9 cellular contexts compared by ENCODE assay signal in the genomic region with DNA sequence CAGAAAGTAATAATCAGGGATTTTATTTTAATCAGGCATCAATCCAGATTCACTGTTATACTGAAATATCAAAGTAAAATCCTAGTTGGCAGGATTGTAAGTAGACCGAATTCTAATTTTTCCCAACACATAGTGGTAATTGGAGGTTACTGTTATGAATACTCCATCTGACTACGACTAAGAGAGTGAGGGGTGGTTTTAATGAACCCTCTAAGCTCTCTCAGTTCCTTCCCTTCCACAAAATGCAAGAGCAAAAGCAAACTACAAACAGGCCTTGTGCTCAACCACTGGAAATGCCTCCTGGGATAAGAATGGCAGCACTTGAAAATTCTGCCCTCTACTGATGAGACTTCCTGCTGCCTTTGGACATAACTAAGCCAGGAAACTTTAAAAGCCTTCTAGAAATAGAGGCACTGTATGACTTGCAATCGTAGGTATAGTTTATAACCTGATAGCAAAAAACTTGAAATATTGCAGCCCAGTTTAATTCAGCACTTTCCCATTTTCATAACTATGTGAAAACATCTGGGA.
DNase-seq lines count a peak whose midpoint lies in the region; ATAC-seq, FAIRE-seq and TF ChIP-seq lines count a peak whose summit lies in the region.
"Had no signal": no experiment of that assay in that cellular context is flagged by ENCODE, and none has a peak within 500 bp of the region (broad histone marks: within the 10 kb centered on the region; RNA-seq: fewer than 3 reads in every experiment).

No MANE protein-coding gene starts in this region.

- DNase-seq in GM12865 (ENCODE audit: low read depth) (peak; percentile 23), H1 (ENCODE audit: low read depth in 1 of 2, low spot score in 2 of 2) (peak in 1 of 2 experiments; percentile 9), neuronal stem cell (ENCODE audit: low spot score) (peak; percentile 17)
- no peak for DNase-seq in activated naive CD4-positive, alpha-beta T cell treated with anti-CD3 and anti-CD28 coated beads, Interleukin-2, amount 10 ng/mL, durations not matched to agents 7 days and 5 days
- DNase-seq in central memory CD4-positive, alpha-beta T cell, result no peak

- H3K4me3 Mint-ChIP-seq in activated naive CD4-positive, alpha-beta T cell treated with anti-CD3 and anti-CD28 coated beads, Interleukin-2, amount 10 ng/mL, durations not matched to agents 7 days and 5 days, result no peak overlapping the region
- H3K4me3 Mint-ChIP-seq: activated naive CD4-positive, alpha-beta T cell treated with anti-CD3 and anti-CD28 coated beads, Interleukin-2, amount 50 U/mL, for 24 hours had no signal

- no peak overlapping the region for H3K23ac ChIP-seq in H1 (ENCODE audit: insufficient read length)
- H3K23ac ChIP-seq in neuronal stem cell (ENCODE audit: low read depth, low read length, poor library complexity), result no peak overlapping the region

- no peaks in the 10 kb centered on the region for H3K9me2 ChIP-seq in Loucy (replicated peaks; ENCODE audit: low read depth, low read length)

- no peak overlapping the region for H3K4me2 ChIP-seq in Loucy (ENCODE audit: low read depth, low read length, poor library complexity, severe bottlenecking)
- no peak overlapping the region for H3K4me2 ChIP-seq in H1 (ENCODE audit: insufficient read depth in 1 of 2, low read depth in 2 of 2, low read length in 2 of 2)
- no peak overlapping the region for H3K4me2 ChIP-seq in neuronal stem cell (ENCODE audit: insufficient read depth, low read length, poor library complexity, severe bottlenecking)

- no peaks in the 10 kb centered on the region for H3K36me3 ChIP-seq in Loucy (ENCODE audit: insufficient read depth, low read length)
- H3K36me3 ChIP-seq in H1 (ENCODE audit: control insufficient read depth in 2 of 4, insufficient read depth in 4 of 4, low read length in 3 of 4), result no peaks in the 10 kb centered on the region
- H3K36me3 ChIP-seq in neuronal stem cell (replicated peaks in 1 of 2; ENCODE audit: control insufficient read depth in 2 of 2, insufficient read depth in 2 of 2, low read length in 2 of 2), result no peaks in the 10 kb centered on the region

- no peak overlapping the region for H3K27ac ChIP-seq in H1 (ENCODE audit: low read depth, low read length)
- no peak overlapping the region for H3K27ac ChIP-seq in neuronal stem cell (replicated peaks; ENCODE audit: low read length)

- no peak for TF ChIP-seq EP300 in H1 (IDR thresholded peaks at IDR 0.05; ENCODE audit: borderline replicate concordance in 1 of 2, low read depth in 2 of 2, low read length in 2 of 2)

- H3K36me3 Mint-ChIP-seq in activated naive CD4-positive, alpha-beta T cell treated with anti-CD3 and anti-CD28 coated beads, Interleukin-2, amount 10 ng/mL, durations not matched to agents 7 days and 5 days, result peaks cover 11% of the 10 kb centered on the region

- no peaks in the 10 kb centered on the region for H3K27me3 Mint-ChIP-seq in activated naive CD4-positive, alpha-beta T cell treated with anti-CD3 and anti-CD28 coated beads, Interleukin-2, amount 10 ng/mL, durations not matched to agents 7 days and 5 days
- H3K27me3 Mint-ChIP-seq: activated naive CD4-positive, alpha-beta T cell treated with anti-CD3 and anti-CD28 coated beads, Interleukin-2, amount 50 U/mL, for 24 hours had no signal

- POLR2A ChIA-PET in H1 (lab: Charles Lee; ENCODE audit: partially characterized antibody), result no interaction called here

- no peaks in the 10 kb centered on the region for H3K9me3 Mint-ChIP-seq in activated naive CD4-positive, alpha-beta T cell treated with anti-CD3 and anti-CD28 coated beads, Interleukin-2, amount 10 ng/mL, durations not matched to agents 7 days and 5 days
- H3K9me3 Mint-ChIP-seq: activated naive CD4-positive, alpha-beta T cell treated with anti-CD3 and anti-CD28 coated beads, Interleukin-2, amount 50 U/mL, for 24 hours had no signal

- 75% methylated on average over 3 of the region's 3 CpGs; no CpG with 5 or more reads in 1 of the 2 experiments for WGBS in H1 (ENCODE audit: extremely low coverage in 1 of 2, insufficient coverage in 1 of 2, insufficient read length in 1 of 2, insufficient replicate concordance in 2 of 2, low coverage in 1 of 2, low lambda C conversion rate in 2 of 2, missing lambda C conversion rate in 1 of 2), 2 experiments
- no CpG with 5 or more reads among the region's 3 CpGs for WGBS in neuronal stem cell (ENCODE audit: extremely low coverage in 2 of 2, insufficient read length in 2 of 2, insufficient replicate concordance in 1 of 2), 2 donors

- no peak overlapping the region for H4K91ac ChIP-seq in H1 (replicated peaks; ENCODE audit: insufficient read length, low read length)
- no peak overlapping the region for H4K91ac ChIP-seq in neuronal stem cell (ENCODE audit: low read depth, low read length, poor library complexity)

- H4K8ac ChIP-seq in H1 (ENCODE audit: extremely low read depth, insufficient read depth, low read length) (no peak overlapping the region), neuronal stem cell (ENCODE audit: low read depth, low read length) (no peak overlapping the region)

- H3K4ac ChIP-seq in H1 (replicated peaks; ENCODE audit: insufficient read length, low read depth, low read length) (no peak overlapping the region), neuronal stem cell (ENCODE audit: low read length) (no peak overlapping the region)

- CTCF ChIA-PET in H1 (lab: Charles Lee; ENCODE audit: partially characterized antibody), result interaction anchor here (0.7 to 1.0 kb wide), 2 partner anchors 68 to 808 kb away, joined by 3 to 4 read pairs; no protein-coding TSS in a partner anchor
- CTCF ChIA-PET in activated naive CD4-positive, alpha-beta T cell treated with anti-CD3 and anti-CD28 coated beads, Interleukin-2, amount 10 ng/mL, durations not matched to agents 7 days and 5 days (lab: Charles Lee), result no interaction called here

- no peaks in the 10 kb centered on the region for H3K4me1 Mint-ChIP-seq in activated naive CD4-positive, alpha-beta T cell treated with anti-CD3 and anti-CD28 coated beads, Interleukin-2, amount 10 ng/mL, durations not matched to agents 7 days and 5 days
- H3K4me1 Mint-ChIP-seq: activated naive CD4-positive, alpha-beta T cell treated with anti-CD3 and anti-CD28 coated beads, Interleukin-2, amount 50 U/mL, for 24 hours had no signal

- H2BK5ac ChIP-seq in H1 (ENCODE audit: low read depth, low read length) (no peak overlapping the region), neuronal stem cell (ENCODE audit: low read length) (no peak overlapping the region)

- H3K56ac ChIP-seq in H1 (replicated peaks; ENCODE audit: insufficient read length, low read depth, low read length), result no peak overlapping the region

- H2AFZ ChIP-seq in Loucy (ENCODE audit: low read length) (no peak overlapping the region), H1 (ENCODE audit: low read length) (peak overlapping the region; percentile 99), neuronal stem cell (ENCODE audit: low read length) (peak overlapping the region; percentile 59)

- H3K4me1 ChIP-seq in Loucy (ENCODE audit: insufficient read depth, low read length, poor library complexity, severe bottlenecking) (peaks cover 14% of the 10 kb centered on the region), H1 (replicated peaks in 1 of 4; ENCODE audit: control insufficient read depth in 3 of 4, insufficient read depth in 4 of 4, low read length in 3 of 4) (no peaks in the 10 kb centered on the region), neuronal stem cell (ENCODE audit: control insufficient read depth in 2 of 2, insufficient read depth in 1 of 2, low read depth in 1 of 2, low read length in 2 of 2) (no peaks in the 10 kb centered on the region)

- H3K79me2 ChIP-seq in Loucy (ENCODE audit: insufficient read depth, low read length), result no peaks in the 10 kb centered on the region
- no peaks in the 10 kb centered on the region for H3K79me2 ChIP-seq in H1 (ENCODE audit: control insufficient read depth in 1 of 2, insufficient read depth in 2 of 2, low read length in 2 of 2)

- H2BK15ac ChIP-seq in H1 (ENCODE audit: low read length) (no peak overlapping the region), neuronal stem cell (ENCODE audit: low read length) (no peak overlapping the region)

- H4K5ac ChIP-seq in H1 (ENCODE audit: insufficient read length, low read depth, low read length), result no peak overlapping the region

- H3F3A ChIP-seq in Loucy (ENCODE audit: low read depth), result no peaks in the 10 kb centered on the region

- no peak for ATAC-seq in HG02981 (IDR thresholded peaks at IDR 0.05; ENCODE audit: unreplicated experiment)
- ATAC-seq in GM18867 (IDR thresholded peaks at IDR 0.05; ENCODE audit: unreplicated experiment), result no peak

- no peak overlapping the region for H3K4me3 ChIP-seq in GM12865 (ENCODE audit: low read depth, low read length)
- no peak overlapping the region for H3K4me3 ChIP-seq in Loucy (ENCODE audit: low read length, poor library complexity, severe bottlenecking)
- no peak overlapping the region for H3K4me3 ChIP-seq in H1 (ENCODE audit: extremely low read depth in 1 of 4, insufficient read depth in 2 of 4, low read depth in 3 of 4, low read length in 4 of 4)
- H3K4me3 ChIP-seq in neuronal stem cell (ENCODE audit: low read length in 2 of 2), result no peak overlapping the region

- no peak overlapping the region for H2AK5ac ChIP-seq in H1 (ENCODE audit: low read depth, low read length)
- no peak overlapping the region for H2AK5ac ChIP-seq in neuronal stem cell (ENCODE audit: low read depth, low read length)

- H3K9ac ChIP-seq in Loucy (ENCODE audit: low read depth, low read length, poor library complexity, severe bottlenecking), result no peak overlapping the region
- H3K9ac ChIP-seq in H1 (replicated peaks in 1 of 4; ENCODE audit: extremely low read depth in 1 of 4, low read depth in 3 of 4, low read length in 3 of 4), result peak overlapping the region in 1 of 4 experiments; percentile 43; a peak in 1 of 7 replicates
- H3K9ac ChIP-seq in neuronal stem cell (ENCODE audit: low read depth, low read length, poor library complexity), result no peak overlapping the region

- H3K18ac ChIP-seq in H1 (ENCODE audit: extremely low read depth, low read length), result no peak overlapping the region
- H3K18ac ChIP-seq in neuronal stem cell (ENCODE audit: low read length), result no peak overlapping the region

- H4K20me1 ChIP-seq in Loucy (ENCODE audit: insufficient read depth, low read length, poor library complexity, severe bottlenecking) (no peaks in the 10 kb centered on the region), H1 (replicated peaks in 1 of 2; ENCODE audit: control insufficient read depth in 1 of 2, insufficient read depth in 2 of 2, low read length in 2 of 2) (no peaks in the 10 kb centered on the region)

- H3K27me3 ChIP-seq in Loucy (ENCODE audit: insufficient read depth, low read length, poor library complexity, severe bottlenecking) (no peaks in the 10 kb centered on the region), H1 (replicated peaks in 1 of 4; ENCODE audit: control insufficient read depth in 3 of 4, extremely low read depth in 1 of 4, insufficient read depth in 3 of 4, low read length in 3 of 4) (no peaks in the 10 kb centered on the region), neuronal stem cell (ENCODE audit: control insufficient read depth in 3 of 3, insufficient read depth in 3 of 3, low read depth in 1 of 3, low read length in 3 of 3) (no peaks in the 10 kb centered on the region)

- H3K27ac Mint-ChIP-seq in activated naive CD4-positive, alpha-beta T cell treated with anti-CD3 and anti-CD28 coated beads, Interleukin-2, amount 10 ng/mL, durations not matched to agents 7 days and 5 days, result no peak overlapping the region
- H3K27ac Mint-ChIP-seq: activated naive CD4-positive, alpha-beta T cell treated with anti-CD3 and anti-CD28 coated beads, Interleukin-2, amount 50 U/mL, for 24 hours had no signal

- no peak for TF ChIP-seq POLR2A in H1 (IDR thresholded peaks at IDR 0.05; ENCODE audit: control extremely low read depth in 1 of 2, low read depth in 2 of 2, low read length in 2 of 2)

- H3K9me3 ChIP-seq in Loucy (ENCODE audit: insufficient read depth, low read depth, low read length) (no peaks in the 10 kb centered on the region), H1 (ENCODE audit: insufficient read depth in 2 of 2, low read depth in 1 of 2, low read length in 1 of 2) (no peaks in the 10 kb centered on the region), neuronal stem cell (replicated peaks in 1 of 2; ENCODE audit: control insufficient read depth in 2 of 2, insufficient read depth in 1 of 2, low read depth in 1 of 2, low read length in 2 of 2) (no peaks in the 10 kb centered on the region)

- no peak overlapping the region for H2BK20ac ChIP-seq in H1 (ENCODE audit: low read length)

- peak; percentile 16 for TF ChIP-seq CTCF in GM12865 (IDR thresholded peaks at IDR 0.05; ENCODE audit: insufficient read depth, low read depth, low read length, missing control alignments)
- TF ChIP-seq CTCF in Loucy (conservative IDR thresholded peaks at IDR 0.05; ENCODE audit: low read length), result peak; percentile 70
- peak in 2 of 3 experiments; percentile 40 to 74; a peak in 3 of 4 replicates for TF ChIP-seq CTCF in H1 (IDR thresholded peaks at IDR 0.05; ENCODE audit: control extremely low read depth in 1 of 3, insufficient read depth in 1 of 3, low read depth in 1 of 3, low read length in 3 of 3)

- FAIRE-seq in H1 (lab: Jason Lieb, UNC), result peak; percentile 82

- H2BK120ac ChIP-seq in H1 (replicated peaks; ENCODE audit: low read depth, low read length) (no peak overlapping the region), neuronal stem cell (ENCODE audit: low read depth, low read length) (no peak overlapping the region)

- no peaks in the 10 kb centered on the region for H3K23me2 ChIP-seq in H1 (ENCODE audit: low read depth, low read length)

- H2BK12ac ChIP-seq in H1 (ENCODE audit: low read depth, low read length) (no peak overlapping the region), neuronal stem cell (ENCODE audit: low read length) (no peak overlapping the region)

- TF ChIP-seq RAD21 in H1 (IDR thresholded peaks at IDR 0.05 in 1 of 2, conservative IDR thresholded peaks at IDR 0.05 in 1 of 2; ENCODE audit: low read depth in 2 of 2, low read length in 2 of 2), result peak; percentile 61 to 72

- H3K79me1 ChIP-seq in H1 (ENCODE audit: low read depth, low read length) (no peaks in the 10 kb centered on the region), neuronal stem cell (ENCODE audit: low read depth, low read length) (no peaks in the 10 kb centered on the region)

- H3K14ac ChIP-seq in H1 (ENCODE audit: insufficient read length), result no peak overlapping the region
- H3K14ac ChIP-seq in neuronal stem cell (ENCODE audit: low read length), result no peak overlapping the region

Comparison
In these comparisons a context has a peak if more than half of its experiments do, and no peak if none do; other contexts are left out.
1. DNase-seq: peak in GM12865 (single experiment) and neuronal stem cell (single experiment); none in activated naive CD4-positive, alpha-beta T cell treated with anti-CD3 and anti-CD28 coated beads, Interleukin-2, amount 10 ng/mL, durations not matched to agents 7 days and 5 days (single experiment) and central memory CD4-positive, alpha-beta T cell (single experiment).
2. CTCF ChIP-seq: peak in every context shown above with its lines; median percentile 70 in Loucy; 57 in H1; 16 in GM12865.